In the genomic region with DNA sequence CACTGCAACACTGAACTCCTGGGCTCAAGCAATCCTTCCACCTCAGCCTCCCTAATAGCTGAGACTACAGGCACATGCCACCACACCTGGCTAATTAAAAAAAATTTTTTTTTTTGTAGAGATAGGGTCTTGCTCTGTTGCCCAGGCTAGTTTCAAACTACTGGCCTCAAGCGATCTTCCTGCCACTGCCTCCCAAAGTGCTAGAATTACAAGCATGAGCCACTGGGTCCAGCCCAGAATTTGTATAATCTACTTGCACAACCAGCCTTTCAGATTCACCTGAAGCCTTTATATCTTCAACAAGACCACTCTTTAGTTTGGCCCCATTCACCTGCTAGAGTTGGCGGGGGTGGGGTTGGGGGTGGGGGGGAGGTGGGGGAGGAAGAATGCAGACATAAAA, we compare ENCODE assay signal across 27 cellular contexts.
"Had no signal": no experiment of that assay in that cellular context is flagged by ENCODE, and none has a peak within 500 bp of the region (broad histone marks: within the 10 kb centered on the region; RNA-seq: fewer than 3 reads in every experiment).

No MANE protein-coding gene starts in this region.

- H3K4me3 ChIP-seq: stomach, suprapubic skin, testis, thoracic aorta, thyroid gland, tibial artery, tibial nerve, transverse colon, upper lobe of left lung, upper lobe of right lung, uterus, vagina had no signal

- H3K9me3 Mint-ChIP-seq: stimulated activated effector memory CD8-positive, alpha-beta T cell treated with anti-CD3 and anti-CD28 coated beads, Interleukin-12 subunit alpha, Interleukin-12 subunit beta, amount 100 ng/mL, for 72 hours; stimulated activated memory B cell treated with anti-CD40 and anti-IgM and Interleukin-4, amounts not matched to agents 10 μg/mL and 1 μg/mL and 100 μg/mL, for 72 hours; stimulated activated naive CD8-positive, alpha-beta T cell treated with anti-CD3 and anti-CD28 coated beads, Interleukin-15, amount 100 ng/mL, for 72 hours; stimulated activated naive CD8-positive, alpha-beta T cell treated with anti-CD3 and anti-CD28 coated beads, Interleukin-15, Interleukin-2, amounts not matched to agents 100 ng/mL and 50 ng/mL, for 24 hours; type B pancreatic cell had no signal

- H3K36me3 Mint-ChIP-seq: stimulated activated effector memory CD8-positive, alpha-beta T cell treated with anti-CD3 and anti-CD28 coated beads, Interleukin-12 subunit alpha, Interleukin-12 subunit beta, amount 100 ng/mL, for 72 hours; stimulated activated memory B cell treated with anti-CD40 and anti-IgM and Interleukin-4, amounts not matched to agents 10 μg/mL and 1 μg/mL and 100 μg/mL, for 72 hours; stimulated activated naive B cell treated with anti-CD40 and anti-IgM and Interleukin-4, amounts not matched to agents 10 μg/mL and 1 μg/mL and 100 μg/mL, for 72 hours; type B pancreatic cell had no signal

- H3K9me3 ChIP-seq: stomach, suprapubic skin, testis, thoracic aorta, thyroid gland, tibial artery, tibial nerve, transverse colon, upper lobe of left lung, upper lobe of right lung, uterus, vagina had no signal

- H3K4me3 Mint-ChIP-seq: stimulated activated effector memory CD8-positive, alpha-beta T cell treated with anti-CD3 and anti-CD28 coated beads, Interleukin-12 subunit alpha, Interleukin-12 subunit beta, amount 100 ng/mL, for 72 hours; stimulated activated memory B cell treated with anti-CD40 and anti-IgM and Interleukin-4, amounts not matched to agents 10 μg/mL and 1 μg/mL and 100 μg/mL, for 72 hours; stimulated activated naive B cell treated with anti-CD40 and anti-IgM and Interleukin-4, amounts not matched to agents 10 μg/mL and 1 μg/mL and 100 μg/mL, for 72 hours; stimulated activated naive CD8-positive, alpha-beta T cell treated with anti-CD3 and anti-CD28 coated beads, Interleukin-15, amount 100 ng/mL, for 72 hours; stimulated activated naive CD8-positive, alpha-beta T cell treated with anti-CD3 and anti-CD28 coated beads, Interleukin-15, Interleukin-2, amounts not matched to agents 100 ng/mL and 50 ng/mL, for 24 hours; type B pancreatic cell had no signal

- H3K27ac Mint-ChIP-seq: stimulated activated effector memory CD8-positive, alpha-beta T cell treated with anti-CD3 and anti-CD28 coated beads, Interleukin-12 subunit alpha, Interleukin-12 subunit beta, amount 100 ng/mL, for 72 hours; stimulated activated memory B cell treated with anti-CD40 and anti-IgM and Interleukin-4, amounts not matched to agents 10 μg/mL and 1 μg/mL and 100 μg/mL, for 72 hours; stimulated activated naive B cell treated with anti-CD40 and anti-IgM and Interleukin-4, amounts not matched to agents 10 μg/mL and 1 μg/mL and 100 μg/mL, for 72 hours; stimulated activated naive CD8-positive, alpha-beta T cell treated with anti-CD3 and anti-CD28 coated beads, Interleukin-15, amount 100 ng/mL, for 72 hours; stimulated activated naive CD8-positive, alpha-beta T cell treated with anti-CD3 and anti-CD28 coated beads, Interleukin-15, Interleukin-2, amounts not matched to agents 100 ng/mL and 50 ng/mL, for 24 hours; type B pancreatic cell had no signal

- ATAC-seq: stimulated activated effector memory CD8-positive, alpha-beta T cell treated with anti-CD3 and anti-CD28 coated beads, Interleukin-12 subunit alpha, Interleukin-12 subunit beta, amount 100 ng/mL, for 72 hours; stimulated activated memory B cell treated with anti-CD40 and anti-IgM and Interleukin-4, amounts not matched to agents 10 μg/mL and 1 μg/mL and 100 μg/mL, for 72 hours; stimulated activated naive B cell treated with anti-CD40 and anti-IgM and Interleukin-4, amounts not matched to agents 10 μg/mL and 1 μg/mL and 100 μg/mL, for 72 hours; stimulated activated naive CD8-positive, alpha-beta T cell treated with anti-CD3 and anti-CD28 coated beads, Interleukin-15, amount 100 ng/mL, for 72 hours; stimulated activated naive CD8-positive, alpha-beta T cell treated with anti-CD3 and anti-CD28 coated beads, Interleukin-15, Interleukin-2, amounts not matched to agents 100 U/mL and 50 U/mL, for 24 hours; upper lobe of right lung had no signal

- H3K27ac ChIP-seq: stomach, suprapubic skin, testis, thoracic aorta, thyroid gland, tibial artery, tibial nerve, transverse colon, upper lobe of left lung, upper lobe of right lung, uterus, vagina had no signal

- H3K4me1 ChIP-seq: testis, uterus had no signal

- H3K27me3 ChIP-seq: stomach, suprapubic skin, testis, thyroid gland, tibial artery, tibial nerve, transverse colon, upper lobe of left lung, upper lobe of right lung, uterus, vagina had no signal

- DNase-seq: stimulated activated CD4-positive, alpha-beta T cell treated with anti-CD3 and anti-CD28 coated beads, Interleukin-2, amount 100 ng/mL, for 48 hours; stimulated activated CD4-positive, alpha-beta T cell treated with anti-CD3 and anti-CD28 coated beads, Interleukin-4, amount 100 ng/mL, for 1 hour; stimulated activated CD4-positive, alpha-beta T cell treated with anti-CD3 and anti-CD28 coated beads, Interleukin-4, amount 100 ng/mL, for 24 hours; stimulated activated CD4-positive, alpha-beta T cell treated with anti-CD3 and anti-CD28 coated beads, Interleukin-4, amount 100 ng/mL, for 4 hours; stimulated activated CD8-positive, alpha-beta memory T cell treated with anti-CD3 and anti-CD28 coated beads, Interleukin-4, amount 100 ng/mL, for 48 hours; stimulated activated naive B cell treated with anti-CD40 and anti-IgM and Interleukin-4, amounts not matched to agents 10 μg/mL and 1 μg/mL and 100 μg/mL, for 72 hours; stimulated activated naive CD4-positive, alpha-beta T cell; stimulated activated naive CD4-positive, alpha-beta T cell treated with Interleukin-2 at 50 U/mL for 16 hours; stimulated activated naive CD8-positive, alpha-beta T cell treated with anti-CD3 and anti-CD28 coated beads, Interleukin-15, amount 100 ng/mL, for 72 hours; stimulated activated naive CD8-positive, alpha-beta T cell treated with anti-CD3 and anti-CD28 coated beads, Interleukin-15, Interleukin-2, amounts not matched to agents 100 U/mL and 50 U/mL, for 24 hours; stomach; substantia nigra; testis; thyroid gland; tibial artery; transverse colon; upper lobe of left lung; upper lobe of right lung; uterus had no signal

- H3K36me3 ChIP-seq: stomach, suprapubic skin, thoracic aorta, thyroid gland, tibial artery, tibial nerve, transverse colon, upper lobe of left lung, upper lobe of right lung, uterus, vagina had no signal
